12 cellular contexts compared by ENCODE assay signal in genomic region chr7:100642534-100642907, GRCh38. TPM values are rescaled to one million over a fixed set of nuclear protein-coding genes. Genes with fewer than 3 reads are reported as not detected.
A peak's percentile ranks its signal among the peaks of the same experiment; 100 is the strongest.
DNase-seq lines count a peak whose midpoint lies in the region; ATAC-seq, FAIRE-seq and TF ChIP-seq lines count a peak whose summit lies in the region.
"Had no signal": no experiment of that assay in that cellular context is flagged by ENCODE, and none has a peak within 500 bp of the region (broad histone marks: within the 10 kb centered on the region; RNA-seq: fewer than 3 reads in every experiment).

No MANE protein-coding gene starts in this region.

- H3K4me1 ChIP-seq in HEK293 (ENCODE audit: control insufficient read depth, insufficient read depth, low read length), result no peaks in the 10 kb centered on the region
- H3K4me1 ChIP-seq: gastrocnemius medialis had no signal

- peak; percentile 73 for FAIRE-seq in GM12892 (lab: Jason Lieb, UNC)

- no peak overlapping the region for H3K27ac ChIP-seq in HEK293 (ENCODE audit: extremely low read depth, low read depth, low read length)
- H3K27ac ChIP-seq: gastrocnemius medialis had no signal

- no peaks in the 10 kb centered on the region for H3K9me3 Mint-ChIP-seq in activated CD4-positive, alpha-beta memory T cell treated with anti-CD3 and anti-CD28 coated beads for 36 hours
- H3K9me3 Mint-ChIP-seq in memory B cell, result no peaks in the 10 kb centered on the region
- H3K9me3 Mint-ChIP-seq: nephron had no signal

- no peak for TF ChIP-seq POLR2A in GM12892 (IDR thresholded peaks at IDR 0.05; ENCODE audit: low read depth, low read length)

- H3K36me3 Mint-ChIP-seq in activated CD4-positive, alpha-beta memory T cell treated with anti-CD3 and anti-CD28 coated beads for 36 hours, result no peaks in the 10 kb centered on the region
- no peaks in the 10 kb centered on the region for H3K36me3 Mint-ChIP-seq in memory B cell

- TF ChIP-seq CTCF in HEK293 (tag by site-specific recombination; IDR thresholded peaks at IDR 0.05), result no peak

- H3K27ac Mint-ChIP-seq in activated CD4-positive, alpha-beta memory T cell treated with anti-CD3 and anti-CD28 coated beads for 36 hours, result no peak overlapping the region
- no peak overlapping the region for H3K27ac Mint-ChIP-seq in memory B cell
- H3K27ac Mint-ChIP-seq: nephron had no signal

- no peak overlapping the region for H3K4me3 Mint-ChIP-seq in activated CD4-positive, alpha-beta memory T cell treated with anti-CD3 and anti-CD28 coated beads for 36 hours
- peak overlapping the region; percentile 71 for H3K4me3 Mint-ChIP-seq in memory B cell
- H3K4me3 Mint-ChIP-seq: nephron had no signal

- intact Hi-C loops in activated CD4-positive, alpha-beta memory T cell treated with anti-CD3 and anti-CD28 coated beads for 36 hours (cut with micrococcal nuclease), result no loop called here

- no peak overlapping the region for H3K4me3 ChIP-seq in HEK293 (ENCODE audit: low read depth, low read length)
- H3K4me3 ChIP-seq: gastrocnemius medialis had no signal

- DNase-seq in GM12892 (ENCODE audit: insufficient read length), result peak; percentile 86
- peak; percentile 46 for DNase-seq in activated CD4-positive, alpha-beta memory T cell treated with anti-CD3 and anti-CD28 coated beads for 36 hours
- peak; percentile 63 to 80 for DNase-seq in memory B cell (ENCODE audit: low spot score in 2 of 2)
- no peak for DNase-seq in SK-N-DZ (ENCODE audit: low spot score)
- DNase-seq in HuH-7 (ENCODE audit: low spot score), result no peak
- DNase-seq: activated CD4-positive, CD25-positive, alpha-beta regulatory T cell; gastrocnemius medialis; NCI-H510A had no signal

- CTCF ChIA-PET in HEK293 (lab: Yijun Ruan, JAX), result no interaction called here
- CTCF ChIA-PET in activated CD4-positive, alpha-beta memory T cell treated with anti-CD3 and anti-CD28 coated beads for 36 hours (lab: Charles Lee), result no interaction called here

- POLR2A ChIA-PET in HEK293 (lab: Yijun Ruan, JAX), result no interaction called here
- POLR2A ChIA-PET in activated CD4-positive, alpha-beta memory T cell treated with anti-CD3 and anti-CD28 coated beads for 36 hours (lab: Charles Lee), result no interaction called here

- H3K36me3 ChIP-seq in HEK293 (ENCODE audit: control insufficient read depth in 2 of 2, insufficient read depth in 1 of 2, low read length in 2 of 2), result no peaks in the 10 kb centered on the region
- H3K36me3 ChIP-seq: gastrocnemius medialis had no signal

- H3K27me3 Mint-ChIP-seq in activated CD4-positive, alpha-beta memory T cell treated with anti-CD3 and anti-CD28 coated beads for 36 hours, result peaks cover 5% of the 10 kb centered on the region
- H3K27me3 Mint-ChIP-seq in memory B cell, result peaks cover 9% of the 10 kb centered on the region

- H3K4me1 Mint-ChIP-seq in activated CD4-positive, alpha-beta memory T cell treated with anti-CD3 and anti-CD28 coated beads for 36 hours (ENCODE audit: low read depth), result no peaks in the 10 kb centered on the region
- peaks cover 17% of the 10 kb centered on the region for H3K4me1 Mint-ChIP-seq in memory B cell
- H3K4me1 Mint-ChIP-seq: nephron had no signal

- ATAC-seq in memory B cell (ENCODE audit: low read depth) (peak; percentile 99), HG03139 (IDR thresholded peaks at IDR 0.05; ENCODE audit: unreplicated experiment) (no peak), GM18858 (IDR thresholded peaks at IDR 0.05; ENCODE audit: unreplicated experiment) (no peak)
- ATAC-seq: gastrocnemius medialis had no signal

- H3K9me3 ChIP-seq in HEK293 (ENCODE audit: control insufficient read depth, insufficient read depth, low read depth, low read length), result no peaks in the 10 kb centered on the region
- H3K9me3 ChIP-seq: gastrocnemius medialis had no signal

TF ChIP-seq in HEK293, 187 proteins besides CTCF, POLR2A, EP300 and RAD21 (continues in another document):
- TF ChIP-seq SP3 (tag by site-specific recombination; IDR thresholded peaks at IDR 0.05), result peak; percentile 65
- peak; percentile 78 for TF ChIP-seq KLF1 (tag by site-specific recombination; IDR thresholded peaks at IDR 0.05)
- TF ChIP-seq PRDM2 (tag by site-specific recombination; IDR thresholded peaks at IDR 0.05; ENCODE audit: borderline replicate concordance), result no peak
- TF ChIP-seq HIC1 (tag by site-specific recombination; IDR thresholded peaks at IDR 0.05), result peak; percentile 49; the same call in 1 of the 2 replicates
- peak; percentile 40 for TF ChIP-seq SP2 (tag by site-specific recombination; IDR thresholded peaks at IDR 0.05)

RNA-seq across cellular contexts. Expression of gene TFR2, which starts 1.2 kb away (rescaled TPM):
- polyA plus RNA-seq in GM12892 (2012; ENCODE audit: missing spikeins), result 4.0 TPM
- 1 to 10 TPM; 8.7 to 9.9 TPM for total RNA-seq in activated CD4-positive, alpha-beta memory T cell treated with anti-CD3 and anti-CD28 coated beads for 36 hours
- 2.6 and 4.2 TPM in 2 replicates for polyA plus RNA-seq in SK-N-DZ (2014; cell fraction: cytosol; rRNA removed)
- polyA plus RNA-seq in SK-N-DZ (2014; cell fraction: nucleus; rRNA removed), result 8.2 and 11.3 TPM in 2 replicates

RNA-seq across cellular contexts. Expression of gene ACTL6B, which starts 13.7 kb away (rescaled TPM):
- polyA plus RNA-seq in GM12892 (2012; ENCODE audit: missing spikeins), result not detected
- not detected for total RNA-seq in activated CD4-positive, alpha-beta memory T cell treated with anti-CD3 and anti-CD28 coated beads for 36 hours
- polyA plus RNA-seq in SK-N-DZ (2014; cell fraction: cytosol; rRNA removed), result 90.5 and 90.6 TPM in 2 replicates
- 60.4 and 76.0 TPM in 2 replicates for polyA plus RNA-seq in SK-N-DZ (2014; cell fraction: nucleus; rRNA removed)
- total RNA-seq: gastrocnemius medialis had no signal

RNA-seq across cellular contexts. Expression of gene MOSPD3, which starts 30.2 kb away (rescaled TPM):
- polyA plus RNA-seq in GM12892 (2012; ENCODE audit: missing spikeins), result 4.6 TPM
- 10 to 100 TPM; 14.0 to 14.4 TPM for total RNA-seq in activated CD4-positive, alpha-beta memory T cell treated with anti-CD3 and anti-CD28 coated beads for 36 hours
- polyA plus RNA-seq in SK-N-DZ (2014; cell fraction: cytosol; rRNA removed), result 19.6 and 22.9 TPM in 2 replicates
- 24.3 and 27.8 TPM in 2 replicates for polyA plus RNA-seq in SK-N-DZ (2014; cell fraction: nucleus; rRNA removed)

RNA-seq across cellular contexts. Expression of gene GNB2, which starts 31.0 kb away (rescaled TPM):
- polyA plus RNA-seq in GM12892 (2012; ENCODE audit: missing spikeins), result 102 TPM
- total RNA-seq in activated CD4-positive, alpha-beta memory T cell treated with anti-CD3 and anti-CD28 coated beads for 36 hours, result 100 to 1,000 TPM; 228 to 231 TPM
- 177 and 226 TPM in 2 replicates for polyA plus RNA-seq in SK-N-DZ (2014; cell fraction: cytosol; rRNA removed)
- polyA plus RNA-seq in SK-N-DZ (2014; cell fraction: nucleus; rRNA removed), result 143 and 155 TPM in 2 replicates

RNA-seq across cellular contexts. Expression of gene PCOLCE, which starts 40.4 kb away (rescaled TPM):
- 0.70 TPM for polyA plus RNA-seq in GM12892 (2012; ENCODE audit: missing spikeins)
- total RNA-seq in activated CD4-positive, alpha-beta memory T cell treated with anti-CD3 and anti-CD28 coated beads for 36 hours, result 10 to 100 TPM in 1 of 2 experiments, 1 to 10 TPM in 1; 9.2 to 11.0 TPM
- polyA plus RNA-seq in SK-N-DZ (2014; cell fraction: cytosol; rRNA removed), result 148 and 210 TPM in 2 replicates
- polyA plus RNA-seq in SK-N-DZ (2014; cell fraction: nucleus; rRNA removed), result 689 and 724 TPM in 2 replicates

Comparison
In these comparisons a context has a peak if more than half of its experiments do, and no peak if none do; other contexts are left out.
1. DNase-seq: peak in GM12892 (single experiment), activated CD4-positive, alpha-beta memory T cell treated with anti-CD3 and anti-CD28 coated beads for 36 hours (single experiment) and memory B cell (2 of 2); none in SK-N-DZ (single experiment) and HuH-7 (single experiment).